ENCODE assay signal across 8 cellular contexts in the genomic region with DNA sequence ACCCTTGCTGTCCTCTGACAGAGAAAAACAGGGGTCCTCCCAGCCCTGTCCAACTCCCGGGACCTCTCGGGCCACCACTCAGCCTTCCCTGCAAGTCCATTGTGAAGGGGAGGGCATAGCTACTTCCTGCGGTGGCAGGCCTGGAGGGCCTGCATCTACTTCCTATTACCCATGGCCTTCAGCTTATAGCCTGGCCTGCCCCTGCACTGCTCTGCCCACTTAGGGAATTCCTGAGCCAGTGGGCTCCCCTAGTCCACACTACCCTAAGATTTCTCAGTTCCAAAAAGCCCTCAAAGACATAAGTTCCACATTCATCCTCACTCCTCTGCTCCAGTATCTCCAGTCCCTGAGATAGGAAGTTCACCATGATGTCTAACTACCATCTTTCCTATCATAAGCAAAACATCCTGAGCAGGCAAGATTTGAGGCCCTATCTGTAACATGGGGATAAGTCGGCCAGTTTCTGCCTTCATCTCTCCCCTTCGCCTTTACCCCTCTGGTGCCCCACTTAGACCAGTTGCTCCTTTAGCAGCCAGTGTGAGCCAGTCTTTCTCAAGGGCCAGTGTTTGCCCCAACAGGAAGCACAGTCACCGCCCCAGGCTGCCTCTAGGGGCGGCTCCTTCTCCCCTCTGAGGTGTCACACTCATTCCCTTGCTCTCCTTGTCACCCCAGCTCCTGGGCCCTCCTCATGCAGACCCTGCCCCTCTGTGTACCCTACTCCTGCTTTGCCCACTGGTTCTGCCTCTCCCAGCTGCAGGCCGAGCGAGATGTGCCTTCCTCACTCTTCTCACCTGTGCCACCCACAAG. TPM values are rescaled to one million over a fixed set of nuclear protein-coding genes. Genes with fewer than 3 reads are reported as not detected.
DNase-seq lines count a peak whose midpoint lies in the region; ATAC-seq and TF ChIP-seq lines count a peak whose summit lies in the region.

No MANE protein-coding gene starts in this region.

- H3K4me1 ChIP-seq in Loucy (ENCODE audit: insufficient read depth, low read length, poor library complexity, severe bottlenecking) (peaks cover 69% of the 10 kb centered on the region), foreskin keratinocyte (peaks cover 34% of the 10 kb centered on the region)

- CTCF ChIA-PET in CD4-positive, alpha-beta T cell (lab: Charles Lee) = interaction anchor here (0.6 to 5.3 kb wide), 13 partner anchors 9 to 105 kb away, joined by 3 to 45 read pairs (median 5); a partner anchor contains a TSS

- H3K27me3 ChIP-seq in CD4-positive, alpha-beta T cell (ENCODE audit: control insufficient read depth, insufficient read depth, low read length) = no peaks in the 10 kb centered on the region
- H3K27me3 ChIP-seq in Loucy (ENCODE audit: insufficient read depth, low read length, poor library complexity, severe bottlenecking) (no peaks in the 10 kb centered on the region), foreskin keratinocyte (no peaks in the 10 kb centered on the region)

- peak overlapping the region; percentile 96 for H3K27ac Mint-ChIP-seq in CD4-positive, alpha-beta T cell
- H3K27ac Mint-ChIP-seq in activated T-cell treated with anti-CD3 and anti-CD28 coated beads, Interleukin-2, amount 50 U/mL, for 72 hours = peak overlapping the region; percentile 94
- H3K27ac Mint-ChIP-seq in stimulated activated naive B cell treated with anti-CD40 and anti-IgM and Interleukin-4, amounts not matched to agents 10 μg/mL and 1 μg/mL and 100 μg/mL, for 72 hours = peak overlapping the region; percentile 98

- H3K9me3 Mint-ChIP-seq in CD4-positive, alpha-beta T cell = no peaks in the 10 kb centered on the region
- H3K9me3 Mint-ChIP-seq in activated T-cell treated with anti-CD3 and anti-CD28 coated beads, Interleukin-2, amount 50 U/mL, for 72 hours = no peaks in the 10 kb centered on the region
- H3K9me3 Mint-ChIP-seq in stimulated activated naive B cell treated with anti-CD40 and anti-IgM and Interleukin-4, amounts not matched to agents 10 μg/mL and 1 μg/mL and 100 μg/mL, for 72 hours = no peaks in the 10 kb centered on the region

- H3K4me1 Mint-ChIP-seq in CD4-positive, alpha-beta T cell (ENCODE audit: low read depth) = peaks cover 99% of the 10 kb centered on the region
- H3K4me1 Mint-ChIP-seq in activated T-cell treated with anti-CD3 and anti-CD28 coated beads, Interleukin-2, amount 50 U/mL, for 72 hours (ENCODE audit: low read depth) = peaks cover 97% of the 10 kb centered on the region
- H3K4me1 Mint-ChIP-seq in stimulated activated naive B cell treated with anti-CD40 and anti-IgM and Interleukin-4, amounts not matched to agents 10 μg/mL and 1 μg/mL and 100 μg/mL, for 72 hours = peaks cover 75 to 97% of the 10 kb centered on the region in 2 donors

- POLR2A ChIA-PET in CD4-positive, alpha-beta T cell (lab: Charles Lee) = interaction anchor here (0.6 to 8.4 kb wide), 10 partner anchors 11 to 390 kb away, joined by 3 to 274 read pairs (median 4); a partner anchor contains a TSS

- H3K36me3 ChIP-seq in Loucy (ENCODE audit: insufficient read depth, low read length) = peaks cover 19% of the 10 kb centered on the region; the same call in 1 of the 2 replicates

- H3K79me2 ChIP-seq in Loucy (ENCODE audit: insufficient read depth, low read length) = peaks cover 97% of the 10 kb centered on the region

- peaks cover 54% of the 10 kb centered on the region for H4K20me1 ChIP-seq in Loucy (ENCODE audit: insufficient read depth, low read length, poor library complexity, severe bottlenecking)

- peak overlapping the region; percentile 66 for H3K4me3 Mint-ChIP-seq in CD4-positive, alpha-beta T cell
- peak overlapping the region; percentile 81 to 86 for H3K4me3 Mint-ChIP-seq in activated T-cell treated with anti-CD3 and anti-CD28 coated beads, Interleukin-2, amount 50 U/mL, for 72 hours
- H3K4me3 Mint-ChIP-seq in stimulated activated naive B cell treated with anti-CD40 and anti-IgM and Interleukin-4, amounts not matched to agents 10 μg/mL and 1 μg/mL and 100 μg/mL, for 72 hours = peak overlapping the region; percentile 73 to 77

- H3K4me3 ChIP-seq in Loucy (ENCODE audit: low read length, poor library complexity, severe bottlenecking) = peak overlapping the region; percentile 53

- H3K9me3 ChIP-seq in CD4-positive, alpha-beta T cell (ENCODE audit: control insufficient read depth, low read length) = no peaks in the 10 kb centered on the region
- H3K9me3 ChIP-seq in Loucy (ENCODE audit: insufficient read depth, low read depth, low read length) = no peaks in the 10 kb centered on the region

- H3K9me2 ChIP-seq in Loucy (replicated peaks; ENCODE audit: low read depth, low read length) = no peaks in the 10 kb centered on the region

- H3K27ac ChIP-seq in CD4-positive, alpha-beta T cell (ENCODE audit: low read depth, low read length) = peak overlapping the region; percentile 98
- H3K27ac ChIP-seq in foreskin keratinocyte = no peak overlapping the region

- H3K9ac ChIP-seq in Loucy (ENCODE audit: low read depth, low read length, poor library complexity, severe bottlenecking) = peak overlapping the region; percentile 56

- peak overlapping the region; percentile 83 for H3K4me2 ChIP-seq in Loucy (ENCODE audit: low read depth, low read length, poor library complexity, severe bottlenecking)

- intact Hi-C loops in CD4-positive, alpha-beta T cell (cut with DNase I, micrococcal nuclease) = loop anchor here in 1 of 2 experiments (2.0 kb wide), 1 partner anchor 16 kb away; no protein-coding TSS in a partner anchor

- ATAC-seq in CD4-positive, alpha-beta T cell (ENCODE audit: poor library complexity) = no peak
- peak; percentile 40 to 54 for ATAC-seq in activated T-cell treated with anti-CD3 and anti-CD28 coated beads, Interleukin-2, amount 50 U/mL, for 72 hours (replicated peaks in 1 of 2)
- ATAC-seq in foreskin keratinocyte (peak; percentile 33), HG02973 (IDR thresholded peaks at IDR 0.05; ENCODE audit: unreplicated experiment) (no peak), HG03039 (IDR thresholded peaks at IDR 0.05; ENCODE audit: unreplicated experiment) (no peak)
- no peak for ATAC-seq in stimulated activated naive B cell treated with anti-CD40 and anti-IgM and Interleukin-4, amounts not matched to agents 10 μg/mL and 1 μg/mL and 100 μg/mL, for 72 hours (replicated peaks)

- peaks cover 12% of the 10 kb centered on the region; the same call in 1 of the 2 replicates for H3F3A ChIP-seq in Loucy (ENCODE audit: low read depth)

- no peak overlapping the region for H2AFZ ChIP-seq in Loucy (ENCODE audit: low read length)

- H3K27me3 Mint-ChIP-seq in CD4-positive, alpha-beta T cell = no peaks in the 10 kb centered on the region
- H3K27me3 Mint-ChIP-seq in activated T-cell treated with anti-CD3 and anti-CD28 coated beads, Interleukin-2, amount 50 U/mL, for 72 hours (ENCODE audit: low read depth) = no peaks in the 10 kb centered on the region
- no peaks in the 10 kb centered on the region for H3K27me3 Mint-ChIP-seq in stimulated activated naive B cell treated with anti-CD40 and anti-IgM and Interleukin-4, amounts not matched to agents 10 μg/mL and 1 μg/mL and 100 μg/mL, for 72 hours

- TF ChIP-seq CTCF in CD4-positive, alpha-beta T cell (IDR thresholded peaks at IDR 0.05) = peak; percentile 25
- peak; percentile 44 for TF ChIP-seq CTCF in Loucy (conservative IDR thresholded peaks at IDR 0.05; ENCODE audit: low read length)
- peak; percentile 31 for TF ChIP-seq CTCF in foreskin keratinocyte (conservative IDR thresholded peaks at IDR 0.05)

- H3K36me3 Mint-ChIP-seq in CD4-positive, alpha-beta T cell (ENCODE audit: low read depth) = peaks cover 18% of the 10 kb centered on the region
- peaks cover 1 to 18% of the 10 kb centered on the region in 2 donors for H3K36me3 Mint-ChIP-seq in activated T-cell treated with anti-CD3 and anti-CD28 coated beads, Interleukin-2, amount 50 U/mL, for 72 hours (ENCODE audit: insufficient read depth in 2 of 2)
- H3K36me3 Mint-ChIP-seq in stimulated activated naive B cell treated with anti-CD40 and anti-IgM and Interleukin-4, amounts not matched to agents 10 μg/mL and 1 μg/mL and 100 μg/mL, for 72 hours = peaks cover 20 to 38% of the 10 kb centered on the region in 2 donors

- peak in 6 of 10 experiments; percentile 24 to 57 (median 40) for DNase-seq in CD4-positive, alpha-beta T cell
- peak; percentile 76 to 78 for DNase-seq in activated T-cell treated with anti-CD3 and anti-CD28 coated beads, Interleukin-2, amount 50 U/mL, for 72 hours
- DNase-seq in foreskin keratinocyte (no peak), HK-2 (ENCODE audit: unreplicated experiment) (no peak)
- DNase-seq in stimulated activated naive B cell treated with anti-CD40 and anti-IgM and Interleukin-4, amounts not matched to agents 10 μg/mL and 1 μg/mL and 100 μg/mL, for 72 hours = no peak

RNA-seq across cellular contexts. Expression of a gene that starts 10.9 kb away (rescaled TPM):
- total RNA-seq in CD4-positive, alpha-beta T cell = 100 to 1,000 TPM; 116 to 122 TPM
- 100 to 1,000 TPM; 288 to 350 TPM for total RNA-seq in activated T-cell treated with anti-CD3 and anti-CD28 coated beads, Interleukin-2, amount 50 U/mL, for 72 hours
- total RNA-seq in foreskin keratinocyte = 52.3 and 55.8 TPM in 2 replicates
- 47.3 and 51.7 TPM in 2 replicates for polyA plus RNA-seq in foreskin keratinocyte

RNA-seq across cellular contexts. Expression of a gene that starts 35.7 kb away (rescaled TPM):
- total RNA-seq in CD4-positive, alpha-beta T cell = 1 to 10 TPM; 4.5 to 5.8 TPM
- 10 to 100 TPM; 14.6 to 15.2 TPM for total RNA-seq in activated T-cell treated with anti-CD3 and anti-CD28 coated beads, Interleukin-2, amount 50 U/mL, for 72 hours
- 14.5 and 14.9 TPM in 2 replicates for total RNA-seq in foreskin keratinocyte
- 12.0 and 13.2 TPM in 2 replicates for polyA plus RNA-seq in foreskin keratinocyte

RNA-seq across cellular contexts. Expression of a gene that starts 50.1 kb away (rescaled TPM):
- under 1 TPM; 0.17 to 0.33 TPM for total RNA-seq in CD4-positive, alpha-beta T cell
- 1 to 10 TPM in 1 of 2 donors, under 1 TPM in 1; 0.62 to 1.4 TPM for total RNA-seq in activated T-cell treated with anti-CD3 and anti-CD28 coated beads, Interleukin-2, amount 50 U/mL, for 72 hours
- 7.7 and 8.1 TPM in 2 replicates for total RNA-seq in foreskin keratinocyte
- polyA plus RNA-seq in foreskin keratinocyte = 6.0 and 6.5 TPM in 2 replicates

Comparison
In these comparisons a context has a peak if more than half of its experiments do, and no peak if none do; other contexts are left out.
1. ATAC-seq: peak in activated T-cell treated with anti-CD3 and anti-CD28 coated beads, Interleukin-2, amount 50 U/mL, for 72 hours (2 of 2) and foreskin keratinocyte (single experiment); none in CD4-positive, alpha-beta T cell (single experiment), stimulated activated naive B cell treated with anti-CD40 and anti-IgM and Interleukin-4, amounts not matched to agents 10 μg/mL and 1 μg/mL and 100 μg/mL, for 72 hours (0 of 2), HG02973 (single experiment) and HG03039 (single experiment).
2. DNase-seq: peak in CD4-positive, alpha-beta T cell (6 of 10) and activated T-cell treated with anti-CD3 and anti-CD28 coated beads, Interleukin-2, amount 50 U/mL, for 72 hours (2 of 2); none in foreskin keratinocyte (0 of 2), stimulated activated naive B cell treated with anti-CD40 and anti-IgM and Interleukin-4, amounts not matched to agents 10 μg/mL and 1 μg/mL and 100 μg/mL, for 72 hours (single experiment) and HK-2 (single experiment).
3. Peak in every context shown above with its lines, with median percentiles within 50 percentile points of each other: H3K27ac Mint-ChIP-seq, H3K4me3 Mint-ChIP-seq and CTCF ChIP-seq.